Comparison of ENCODE assay signal across 17 cellular contexts in genomic region chr4:115370012-115370411, GRCh38.
"Had no signal": no experiment of that assay in that cellular context is flagged by ENCODE, and none has a peak within 500 bp of the region (broad histone marks: within the 10 kb centered on the region; RNA-seq: fewer than 3 reads in every experiment).

No MANE protein-coding gene starts in this region.

- DNase-seq: dermis blood vessel endothelial cell; effector memory CD4-positive, alpha-beta T cell; foreskin keratinocyte; gastrocnemius medialis; glutamatergic neuron; head of caudate nucleus; heart right ventricle; hippocampal formation; left cardiac atrium; left lung; left ventricle myocardium superior; lower lobe of right lung; mesenchymal stem cell; mucosa of descending colon had no signal

- H3K36me3 Mint-ChIP-seq: mesothelial cell of epicardium had no signal

- ATAC-seq: foreskin keratinocyte, gastrocnemius medialis, heart right ventricle, left cardiac atrium, left lung, left ventricle myocardium superior, lower lobe of right lung, mucosa of descending colon had no signal

- H3K4me3 ChIP-seq: coronary artery, esophagus muscularis mucosa, gastrocnemius medialis, heart right ventricle, left lung, lower lobe of right lung, mucosa of descending colon had no signal

- H3K4me1 ChIP-seq: esophagus muscularis mucosa, foreskin keratinocyte, gastrocnemius medialis, heart right ventricle, left lung, lower lobe of right lung had no signal

- H3K4me3 Mint-ChIP-seq: mesothelial cell of epicardium had no signal

- H3K36me3 ChIP-seq: esophagus muscularis mucosa, gastrocnemius medialis, heart right ventricle, left lung, lower lobe of right lung had no signal

- H3K27me3 ChIP-seq: esophagus muscularis mucosa, foreskin keratinocyte, gastrocnemius medialis, heart right ventricle, left lung had no signal

- H3K27ac Mint-ChIP-seq: mesothelial cell of epicardium had no signal

- H3K9me3 ChIP-seq: esophagus muscularis mucosa, gastrocnemius medialis, heart right ventricle, lower lobe of right lung, mucosa of descending colon had no signal

- H3K9me3 Mint-ChIP-seq: mesothelial cell of epicardium had no signal

- H3K27ac ChIP-seq: coronary artery, esophagus muscularis mucosa, foreskin keratinocyte, gastrocnemius medialis, heart right ventricle, left lung, lower lobe of right lung had no signal
